Comparison of ENCODE assay signal across 32 cellular contexts in genomic region chr20:61861858-61862257, GRCh38.
"Had no signal": no experiment of that assay in that cellular context is flagged by ENCODE, and none has a peak within 500 bp of the region (broad histone marks: within the 10 kb centered on the region; RNA-seq: fewer than 3 reads in every experiment).

No MANE protein-coding gene starts in this region.

- H3K36me3 ChIP-seq: MG63 had no signal

- DNase-seq: Kasumi-1, MG63, MM.1S, NCI-H1048, NCI-H1092, NCI-H1092 treated with DMSO at 0.1 percent for 48 hours, NCI-H1105, NCI-H1105 treated with DMSO at 0.1 percent for 48 hours, NCI-H1417, NCI-H1417 treated with DMSO at 0.1 percent for 48 hours, NCI-H1436, NCI-H1436 treated with DMSO at 0.1 percent for 48 hours, NCI-H146, NCI-H1694, NCI-H1694 treated with DMSO at 0.1 percent for 48 hours, NCI-H187, NCI-H187 treated with DMSO at 0.1 percent for 48 hours, NCI-H1930, NCI-H2029, NCI-H2029 treated with DMSO at 0.1 percent for 48 hours, NCI-H2081, NCI-H2081 treated with DMSO at 0.1 percent for 48 hours, NCI-H2107, NCI-H2171, NCI-H2171 treated with DMSO at 0.1 percent for 48 hours, NCI-H2227 treated with DMSO at 0.1 percent for 48 hours, NCI-H226, NCI-H345, NCI-H446, NCI-H446 treated with DMSO at 0.1 percent for 48 hours, NCI-H510A, NCI-H510A treated with DMSO at 0.1 percent for 48 hours had no signal

- H3K4me3 ChIP-seq: MG63 had no signal

- H3K9me3 ChIP-seq: MG63 had no signal
